Comparison of ENCODE assay signal across 28 cellular contexts in the genomic region with DNA sequence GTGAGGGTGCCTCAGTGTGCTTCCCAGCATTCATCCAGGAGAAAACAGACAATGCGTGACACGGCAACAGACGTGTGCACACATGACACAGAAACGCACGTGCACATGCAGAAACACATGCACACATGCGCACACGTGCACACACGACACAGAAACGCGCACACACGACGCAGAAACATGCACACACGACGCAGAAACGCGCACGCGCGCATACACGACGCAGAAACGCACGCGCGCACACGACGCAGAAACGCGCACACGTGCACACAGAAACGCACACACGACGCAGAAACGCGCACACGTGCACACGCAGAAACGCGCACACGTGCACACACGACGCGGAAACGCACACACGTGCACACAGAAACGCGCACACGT. TPM values are rescaled to one million over a fixed set of nuclear protein-coding genes. Genes with fewer than 3 reads are reported as not detected.
DNase-seq lines count a peak whose midpoint lies in the region; ATAC-seq, FAIRE-seq and TF ChIP-seq lines count a peak whose summit lies in the region.
"Had no signal": no experiment of that assay in that cellular context is flagged by ENCODE, and none has a peak within 500 bp of the region (broad histone marks: within the 10 kb centered on the region; RNA-seq: fewer than 3 reads in every experiment).

No MANE protein-coding gene starts in this region.

- H3K9me3 ChIP-seq in Caco-2 (no peaks in the 10 kb centered on the region), GM12878 (replicated peaks; ENCODE audit: control insufficient read depth, insufficient read depth, low read length) (no peaks in the 10 kb centered on the region), lower lobe of right lung (no peaks in the 10 kb centered on the region)
- H3K9me3 ChIP-seq: testis, uterus had no signal

- BruUV-seq in Caco-2 (replicated peaks; lab: Mats Ljungman, UMichigan) (no TSS peak), GM12878 (replicated peaks; lab: Mats Ljungman, UMichigan) (no TSS peak), MCF 10A (replicated peaks; lab: Mats Ljungman, UMichigan) (no TSS peak)

- H3K27me3 ChIP-seq in Caco-2 (replicated peaks; ENCODE audit: control insufficient read depth, insufficient read depth, low read length) (no peaks in the 10 kb centered on the region; the same call in 1 of the 2 replicates), GM12878 (replicated peaks in 1 of 2; ENCODE audit: control insufficient read depth in 2 of 2, insufficient read depth in 2 of 2, low read length in 1 of 2) (no peaks in the 10 kb centered on the region), lower lobe of right lung (ENCODE audit: low read depth) (no peaks in the 10 kb centered on the region)
- H3K27me3 ChIP-seq: testis, uterus had no signal

- no peaks in the 10 kb centered on the region for H3K36me3 ChIP-seq in Caco-2 (ENCODE audit: control insufficient read depth, insufficient read depth, low read length)
- H3K36me3 ChIP-seq in GM12878 (ENCODE audit: control insufficient read depth in 2 of 2, insufficient read depth in 2 of 2, low read length in 1 of 2): no peaks in the 10 kb centered on the region
- H3K36me3 ChIP-seq in lower lobe of right lung: no peaks in the 10 kb centered on the region
- H3K36me3 ChIP-seq: uterus had no signal

- CTCF ChIA-PET in Caco-2 (lab: Charles Lee) (no interaction called here), GM12878 (lab: Yijun Ruan, JAX) (no interaction called here), MCF 10A (lab: Yijun Ruan, JAX) (interaction anchor here (1.5 kb wide), 1 partner anchor 227 kb away, joined by 4 read pairs; no protein-coding TSS in a partner anchor)

- peak overlapping the region; percentile 51 for H3K4me3 Mint-ChIP-seq in Caco-2 (ENCODE audit: unreplicated experiment)
- no peak overlapping the region for H3K4me3 Mint-ChIP-seq in naive thymus-derived CD8-positive, alpha-beta T cell
- no peak overlapping the region for H3K4me3 Mint-ChIP-seq in MCF 10A (ENCODE audit: unreplicated experiment)
- H3K4me3 Mint-ChIP-seq: activated B cell treated with CpG ODN at 0.5 μM for 24 hours; activated CD4-positive, alpha-beta T cell treated with anti-CD3 and anti-CD28 coated beads, Interleukin-2, amount 10 ng/mL, durations not matched to agents 7 days and 5 days; activated naive CD8-positive, alpha-beta T cell treated with anti-CD3 and anti-CD28 coated beads for 36 hours had no signal

- SMC1A ChIA-PET in GM12878 (lab: Charles Lee; ENCODE audit: uncharacterized antibody, unreplicated experiment): no interaction called here

- TF ChIP-seq CTCF in Caco-2 (IDR thresholded peaks at IDR 0.05; ENCODE audit: insufficient read depth in 1 of 2, low read depth in 1 of 2, low read length in 1 of 2, severe bottlenecking in 1 of 2, unreplicated experiment in 1 of 2) (no peak), GM12878 (IDR thresholded peaks at IDR 0.05 in 2 of 3, conservative IDR thresholded peaks at IDR 0.05 in 1 of 3; ENCODE audit: control insufficient read depth in 2 of 3, extremely low read depth in 1 of 3, insufficient read depth in 1 of 3, low read depth in 3 of 3, low read length in 3 of 3) (no peak), lower lobe of right lung (IDR thresholded peaks at IDR 0.05) (no peak), MCF 10A (IDR thresholded peaks at IDR 0.05; ENCODE audit: unreplicated experiment) (no peak)

- no peak overlapping the region for H2AFZ ChIP-seq in GM12878 (ENCODE audit: control insufficient read depth, low read depth, low read length)

- TF ChIP-seq EP300 in GM12878 (IDR thresholded peaks at IDR 0.05; ENCODE audit: borderline replicate concordance in 1 of 2, control insufficient read depth in 1 of 2, low read depth in 2 of 2, low read length in 2 of 2): no peak

- no peak overlapping the region for H3K4me2 ChIP-seq in GM12878 (ENCODE audit: control insufficient read depth, insufficient read depth)

- H3K4me1 ChIP-seq in Caco-2: peaks cover 9% of the 10 kb centered on the region
- no peaks in the 10 kb centered on the region for H3K4me1 ChIP-seq in GM12878 (ENCODE audit: control insufficient read depth, insufficient read depth, low read length)
- H3K4me1 ChIP-seq in lower lobe of right lung: peaks cover 29% of the 10 kb centered on the region

- H3K4me1 Mint-ChIP-seq in Caco-2 (ENCODE audit: low read depth, unreplicated experiment): no peaks in the 10 kb centered on the region
- peaks cover 3 to 15% (median 14%) of the 10 kb centered on the region in 4 donors for H3K4me1 Mint-ChIP-seq in naive thymus-derived CD8-positive, alpha-beta T cell
- H3K4me1 Mint-ChIP-seq in MCF 10A (ENCODE audit: insufficient read depth, unreplicated experiment): peaks cover 13% of the 10 kb centered on the region

- RAD21 ChIA-PET in GM12878 (lab: Charles Lee; ENCODE audit: unreplicated experiment): no interaction called here

- H3K36me3 Mint-ChIP-seq in Caco-2 (ENCODE audit: insufficient read depth, unreplicated experiment): peaks cover 49% of the 10 kb centered on the region
- H3K36me3 Mint-ChIP-seq in naive thymus-derived CD8-positive, alpha-beta T cell: no peaks in the 10 kb centered on the region
- H3K36me3 Mint-ChIP-seq in MCF 10A (ENCODE audit: insufficient read depth, unreplicated experiment): no peaks in the 10 kb centered on the region
- H3K36me3 Mint-ChIP-seq: activated naive CD8-positive, alpha-beta T cell treated with anti-CD3 and anti-CD28 coated beads for 36 hours; naive thymus-derived CD4-positive, alpha-beta T cell had no signal

- H3K4me3 ChIP-seq in Caco-2 (ENCODE audit: low read depth, low read length) (no peak overlapping the region), GM12878 (no peak overlapping the region), lower lobe of right lung (no peak overlapping the region)
- H3K4me3 ChIP-seq: skin epidermis, testis, uterus had no signal

- POLR2A ChIA-PET in Caco-2 (lab: Charles Lee): no interaction called here
- POLR2A ChIA-PET in GM12878 (lab: Charles Lee): no interaction called here
- POLR2A ChIA-PET in naive thymus-derived CD8-positive, alpha-beta T cell (lab: Charles Lee): no interaction called here
- POLR2A ChIA-PET in MCF 10A (lab: Yijun Ruan, JAX): no interaction called here

- 89% methylated on average over 34 of the region's 48 CpGs for WGBS in GM12878 (ENCODE audit: insufficient coverage, insufficient replicate concordance, low lambda C conversion rate, missing lambda C conversion rate)

- no peaks in the 10 kb centered on the region for H3K79me2 ChIP-seq in GM12878 (ENCODE audit: control insufficient read depth, insufficient read depth, low read length)

- no peak for ATAC-seq in GM12878
- ATAC-seq in lower lobe of right lung: no peak
- ATAC-seq in naive thymus-derived CD8-positive, alpha-beta T cell: no peak
- ATAC-seq in HG03045 (IDR thresholded peaks at IDR 0.05; ENCODE audit: unreplicated experiment): no peak
- ATAC-seq: left lobe of liver; naive thymus-derived CD4-positive, alpha-beta T cell had no signal

- H3K27ac ChIP-seq in GM12878 (ENCODE audit: control insufficient read depth, insufficient read depth) (no peak overlapping the region), lower lobe of right lung (no peak overlapping the region)
- H3K27ac ChIP-seq: skin epidermis, testis, uterus had no signal

- H3K27ac Mint-ChIP-seq in Caco-2 (ENCODE audit: unreplicated experiment) (no peak overlapping the region), MCF 10A (ENCODE audit: low read depth, unreplicated experiment) (no peak overlapping the region)
- H3K27ac Mint-ChIP-seq in naive thymus-derived CD8-positive, alpha-beta T cell: no peak overlapping the region
- H3K27ac Mint-ChIP-seq: activated B cell treated with CpG ODN at 0.5 μM for 24 hours; activated CD4-positive, alpha-beta T cell treated with anti-CD3 and anti-CD28 coated beads, Interleukin-2, amount 10 ng/mL, durations not matched to agents 7 days and 5 days; activated naive CD8-positive, alpha-beta T cell treated with anti-CD3 and anti-CD28 coated beads for 36 hours had no signal

- FAIRE-seq in GM12878 (lab: Jason Lieb, UNC): no peak
- FAIRE-seq: bronchial epithelial cell had no signal

- no peak for TF ChIP-seq POLR2A in GM12878 (IDR thresholded peaks at IDR 0.05; ENCODE audit: low read depth, low read length)

- no peak for TF ChIP-seq RAD21 in GM12878 (IDR thresholded peaks at IDR 0.05; ENCODE audit: insufficient read depth, low read depth, low read length)

- H3K9me3 Mint-ChIP-seq in Caco-2 (ENCODE audit: unreplicated experiment) (no peaks in the 10 kb centered on the region), MCF 10A (ENCODE audit: unreplicated experiment) (no peaks in the 10 kb centered on the region)
- H3K9me3 Mint-ChIP-seq in naive thymus-derived CD8-positive, alpha-beta T cell: no peaks in the 10 kb centered on the region
- H3K9me3 Mint-ChIP-seq: activated B cell treated with CpG ODN at 0.5 μM for 24 hours; activated CD4-positive, alpha-beta T cell treated with anti-CD3 and anti-CD28 coated beads, Interleukin-2, amount 10 ng/mL, durations not matched to agents 7 days and 5 days; activated naive CD8-positive, alpha-beta T cell treated with anti-CD3 and anti-CD28 coated beads for 36 hours; naive thymus-derived CD4-positive, alpha-beta T cell had no signal

- no peak for DNase-seq in Caco-2
- DNase-seq in GM12878 (ENCODE audit: low read depth, low spot score): no peak
- DNase-seq in lower lobe of right lung: peak; percentile 32
- DNase-seq in stimulated activated CD8-positive, alpha-beta memory T cell treated with anti-CD3 and anti-CD28 coated beads, Interleukin-4, amount 100 ng/mL, for 48 hours: peak; percentile 18
- no peak for DNase-seq in naive thymus-derived CD8-positive, alpha-beta T cell
- no peak for DNase-seq in MCF 10A (ENCODE audit: unreplicated experiment)
- DNase-seq: activated B cell treated with CpG ODN at 0.5 μM for 24 hours; activated CD4-positive, alpha-beta T cell treated with anti-CD3 and anti-CD28 coated beads, Interleukin-2, amount 10 ng/mL, durations not matched to agents 7 days and 5 days; activated gamma-delta T cell; activated naive CD8-positive, alpha-beta T cell treated with anti-CD3 and anti-CD28 coated beads for 36 hours; activated T-cell treated with anti-CD3 and anti-CD28 coated beads, Interleukin-2, amount 50 U/mL, for 1 hour; anterior cingulate cortex; COR-L47; effector memory CD4-positive, alpha-beta T cell; IMR-90; NCI-H1092 treated with DMSO at 0.1 percent for 48 hours; NCI-H1930; NCI-H524 treated with DMSO at 0.1 percent for 48 hours; occipital lobe; OCI-M1; stimulated activated naive CD4-positive, alpha-beta T cell had no signal

- in situ Hi-C loops in GM12878 (cut with MboI): no loop called here

- intact Hi-C loops in Caco-2 (cut with micrococcal nuclease; ENCODE audit: unreplicated experiment) (no loop called here), GM12878 (cut with micrococcal nuclease; ENCODE audit: unreplicated experiment) (no loop called here), lower lobe of right lung (cut with DNase I) (no loop called here), MCF 10A (cut with micrococcal nuclease) (loop anchor here (10.0 kb wide), 1 partner anchor 178 kb away; the partner anchor contains the start of gene ZDHHC11)

- H4K20me1 ChIP-seq in GM12878 (ENCODE audit: control insufficient read depth, insufficient read depth): no peaks in the 10 kb centered on the region

- H3K27me3 Mint-ChIP-seq in Caco-2 (ENCODE audit: insufficient read depth, unreplicated experiment): no peaks in the 10 kb centered on the region
- peaks cover 0 to 31% (median 4%) of the 10 kb centered on the region in 5 donors for H3K27me3 Mint-ChIP-seq in naive thymus-derived CD8-positive, alpha-beta T cell
- no peaks in the 10 kb centered on the region for H3K27me3 Mint-ChIP-seq in MCF 10A (ENCODE audit: insufficient read depth, unreplicated experiment)

- no peak overlapping the region for H3K9ac ChIP-seq in GM12878 (ENCODE audit: control insufficient read depth, insufficient read depth, low read length)

RNA-seq across cellular contexts. Expression of gene TPPP, which starts 16.5 kb away (rescaled TPM):
- total RNA-seq in Caco-2 (2022) (0.18 and 0.28 TPM in 2 replicates), GM12878 (2014; rRNA removed) (under 0.01 TPM in 1 of 2 replicates, not detected in the other), GM12878 (2014; rRNA removed; fragmentation: Illumina TruSeq; extraction: Trizol) (0.04 TPM in 1 of 2 replicates, not detected in the other), GM12878 (2021) (0.03 TPM in 1 of 2 replicates, not detected in the other), lower lobe of right lung (16.2 TPM), MCF 10A (2022) (0.12 and 0.17 TPM in 2 replicates)
- 0.38 and 0.39 TPM in 2 replicates for total RNA-seq in GM12878 (2013; cell fraction: nucleolus; rRNA removed)
- polyA plus RNA-seq in GM12878 (2011; ENCODE audit: low read depth): 0.18 TPM
- polyA plus RNA-seq in GM12878 (2011; rRNA removed) (0.01 and 0.07 TPM in 2 replicates), GM12878 (2014; fragmentation: Illumina TruSeq; extraction: Trizol) (0.01 TPM in 1 of 2 replicates, not detected in the other), GM12878 (2014; fragmentation: Nextera tagmentation; extraction: Ambion mirVana) (not detected), GM12878 (2014; rRNA removed) (not detected in 2 replicates), GM12878 (2016; fragmentation: Nextera tagmentation; extraction: Ambion mirVana) (under 1 TPM; 0.03 to 0.24 TPM)
- 0.12 and 0.13 TPM in 2 replicates for polyA plus RNA-seq in GM12878 (2011; cell fraction: cytosol; rRNA removed)
- polyA plus RNA-seq in GM12878 (2011; cell fraction: nucleus; rRNA removed): 0.16 and 0.19 TPM in 2 replicates
- polyA plus RNA-seq in GM12878 (2012): 0.29 and 0.32 TPM in 2 replicates
- polyA minus RNA-seq in GM12878 (2011; rRNA and poly(A)+ RNA removed): 0.05 and 0.15 TPM in 2 replicates
- not detected in 2 replicates for polyA minus RNA-seq in GM12878 (2011; cell fraction: cytosol; rRNA and poly(A)+ RNA removed)
- polyA minus RNA-seq in GM12878 (2011; cell fraction: nucleus; rRNA and poly(A)+ RNA removed): under 0.01 and 0.10 TPM in 2 replicates
- total RNA-seq in naive thymus-derived CD8-positive, alpha-beta T cell: under 1 TPM; 0.16 to 0.25 TPM
- polyA plus RNA-seq in naive thymus-derived CD8-positive, alpha-beta T cell: under 1 TPM in 1 of 3 donors, not detected in 2; 0.49 TPM

Comparison
In these comparisons a context has a peak if more than half of its experiments do, and no peak if none do; other contexts are left out.
1. DNase-seq: peak in lower lobe of right lung (single experiment) and stimulated activated CD8-positive, alpha-beta memory T cell treated with anti-CD3 and anti-CD28 coated beads, Interleukin-4, amount 100 ng/mL, for 48 hours (single experiment); none in Caco-2 (0 of 2), GM12878 (single experiment), naive thymus-derived CD8-positive, alpha-beta T cell (0 of 10) and MCF 10A (single experiment).
2. RNA of gene TPPP, which starts 16.5 kb away (total RNA-seq): 16.2 TPM in lower lobe of right lung (single experiment); 0.16 to 0.25 TPM in naive thymus-derived CD8-positive, alpha-beta T cell, 0.18 to 0.28 TPM in Caco-2, 0.12 to 0.17 TPM in MCF 10A and under 0.01 to 0.39 TPM in GM12878; every median in the first group is over 10 times any median in the second.